8 cellular contexts compared by ENCODE assay signal in the genomic region with DNA sequence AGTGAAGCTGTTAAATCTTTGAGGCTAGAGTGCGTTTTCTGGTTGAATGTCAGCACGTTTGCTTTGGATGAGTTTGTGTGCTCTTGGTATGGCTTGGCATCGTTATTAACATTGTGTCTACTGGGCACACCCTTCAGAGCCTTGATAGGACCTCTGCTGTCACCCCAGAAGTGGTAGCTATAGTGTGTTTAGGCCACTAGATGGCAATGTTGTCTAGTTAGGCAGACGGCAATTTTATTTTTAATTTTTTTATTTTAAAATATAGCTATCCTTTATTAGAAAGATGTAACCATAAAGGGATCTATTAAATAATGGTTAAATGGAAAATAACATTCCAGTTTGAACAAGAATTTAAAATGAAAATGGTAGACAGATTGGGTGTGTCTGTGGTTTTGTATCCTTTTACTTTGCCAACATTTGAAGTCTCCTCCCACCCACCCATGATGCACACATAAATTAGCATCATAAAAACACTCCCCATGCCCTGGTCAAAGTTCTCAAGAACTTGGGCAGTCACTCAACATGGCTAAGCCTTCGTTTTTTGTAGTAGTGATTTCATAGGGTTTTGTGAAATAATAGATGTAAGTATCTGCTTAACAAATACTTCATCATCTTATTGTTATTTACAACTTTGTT.
DNase-seq lines count a peak whose midpoint lies in the region; ATAC-seq and TF ChIP-seq lines count a peak whose summit lies in the region.

No MANE protein-coding gene starts in this region.

- H3K9ac ChIP-seq in HCT116 (ENCODE audit: low read length) (no peak overlapping the region), MM.1S (ENCODE audit: low read length) (no peak overlapping the region)

- H3K27me3 Mint-ChIP-seq in naive B cell = no peaks in the 10 kb centered on the region
- peaks cover 7% of the 10 kb centered on the region for H3K27me3 Mint-ChIP-seq in activated T-helper 2 cell treated with anti-CD3 and anti-CD28 coated beads, Interferon-gamma antibody, Interleukin-2, Interleukin-4, amounts not matched to agents 10 μg/mL and 5 μg/mL and 100 μg/mL, durations not matched to agents 14 hours and 24 hours and 36 hours (ENCODE audit: low read depth)

- DNase-seq in stimulated activated CD4-positive, alpha-beta T cell treated with anti-CD3 and anti-CD28 coated beads, Interleukin-15, amount 100 ng/mL, for 24 hours = peak; percentile 2
- no peak for DNase-seq in stimulated activated CD4-positive, alpha-beta T cell treated with anti-CD3 and anti-CD28 coated beads, Interleukin-1b, Interleukin-23, amount 100 ng/mL, for 48 hours
- DNase-seq in HCT116 (ENCODE audit: low read depth, low spot score) (peak; percentile 13), MM.1S (peak; percentile 40), cardiac fibroblast (ENCODE audit: low read depth in 2 of 2) (peak; percentile 39 to 44), naive B cell (peak; percentile 27)
- DNase-seq in activated T-helper 2 cell treated with anti-CD3 and anti-CD28 coated beads, Interferon-gamma antibody, Interleukin-2, Interleukin-4, amounts not matched to agents 10 μg/mL and 5 μg/mL and 100 μg/mL, durations not matched to agents 14 hours and 24 hours and 36 hours (ENCODE audit: low spot score) = no peak

- H3K36me3 Mint-ChIP-seq in naive B cell = peaks cover 21 to 30% of the 10 kb centered on the region in 2 donors
- H3K36me3 Mint-ChIP-seq in activated T-helper 2 cell treated with anti-CD3 and anti-CD28 coated beads, Interferon-gamma antibody, Interleukin-2, Interleukin-4, amounts not matched to agents 10 μg/mL and 5 μg/mL and 100 μg/mL, durations not matched to agents 14 hours and 24 hours and 36 hours (ENCODE audit: low read depth) = no peaks in the 10 kb centered on the region

- RAD21 ChIA-PET in HCT116 (lab: Charles Lee; ENCODE audit: low non-redundant PET in 1 of 2, low total read pairs in 2 of 2, uncharacterized antibody in 2 of 2, unreplicated experiment in 2 of 2) = interaction anchor here in 1 of 2 experiments (0.7 to 0.9 kb wide), 3 partner anchors 516 to 885 kb away, joined by 3 read pairs; no protein-coding TSS in a partner anchor

- intact Hi-C loops in HCT116 (cut with micrococcal nuclease) = loop anchor here (1.0 kb wide), 1 partner anchor 517 kb away; no protein-coding TSS in a partner anchor
- intact Hi-C loops in activated T-helper 2 cell treated with anti-CD3 and anti-CD28 coated beads, Interferon-gamma antibody, Interleukin-2, Interleukin-4, amounts not matched to agents 10 μg/mL and 5 μg/mL and 100 μg/mL, durations not matched to agents 14 hours and 24 hours and 36 hours (cut with micrococcal nuclease) = loop anchor here (2.0 kb wide), 2 partner anchors 194 to 518 kb away; no protein-coding TSS in a partner anchor

- H3K9me2 ChIP-seq in HCT116 (ENCODE audit: insufficient read depth) (no peaks in the 10 kb centered on the region), MM.1S (replicated peaks; ENCODE audit: insufficient read depth, low read length) (no peaks in the 10 kb centered on the region)

- no TSS peak for BruUV-seq in HCT116 (replicated peaks; lab: Mats Ljungman, UMichigan)

- ATAC-seq in HCT116 (peak; percentile 67), naive B cell (ENCODE audit: low read depth in 2 of 2) (peak; percentile 32 to 57), GM18861 (IDR thresholded peaks at IDR 0.05; ENCODE audit: unreplicated experiment) (no peak)

- peak; percentile 53 for TF ChIP-seq RAD21 in HCT116 (IDR thresholded peaks at IDR 0.05; ENCODE audit: low read depth)

- TF ChIP-seq POLR2A in HCT116 (IDR thresholded peaks at IDR 0.05; ENCODE audit: borderline replicate concordance, extremely low read depth, insufficient read depth, insufficient read length) = no peak

- H3K4me3 ChIP-seq in HCT116 (replicated peaks in 1 of 2; ENCODE audit: low read depth in 1 of 2, low read length in 2 of 2) = no peak overlapping the region
- no peak overlapping the region for H3K4me3 ChIP-seq in MM.1S (ENCODE audit: low read length)
- H3K4me3 ChIP-seq in cardiac fibroblast (replicated peaks in 1 of 2; ENCODE audit: low read depth in 2 of 2, low read length in 2 of 2) = no peak overlapping the region

- H3K9me3 Mint-ChIP-seq in naive B cell = peaks cover 4 to 35% (median 30%) of the 10 kb centered on the region in 7 donors
- no peaks in the 10 kb centered on the region for H3K9me3 Mint-ChIP-seq in activated T-helper 2 cell treated with anti-CD3 and anti-CD28 coated beads, Interferon-gamma antibody, Interleukin-2, Interleukin-4, amounts not matched to agents 10 μg/mL and 5 μg/mL and 100 μg/mL, durations not matched to agents 14 hours and 24 hours and 36 hours

- H3K36me3 ChIP-seq in HCT116 (ENCODE audit: control insufficient read depth in 1 of 2, insufficient read depth in 2 of 2, low read length in 2 of 2) = no peaks in the 10 kb centered on the region
- H3K36me3 ChIP-seq in MM.1S (replicated peaks; ENCODE audit: insufficient read depth, low read length) = no peaks in the 10 kb centered on the region

- peak overlapping the region; percentile 78 to 92 (median 87) for H3K4me3 Mint-ChIP-seq in naive B cell
- H3K4me3 Mint-ChIP-seq in activated T-helper 2 cell treated with anti-CD3 and anti-CD28 coated beads, Interferon-gamma antibody, Interleukin-2, Interleukin-4, amounts not matched to agents 10 μg/mL and 5 μg/mL and 100 μg/mL, durations not matched to agents 14 hours and 24 hours and 36 hours (ENCODE audit: low read depth) = no peak overlapping the region

- H3K79me2 ChIP-seq in HCT116 (ENCODE audit: insufficient read depth, low read length) = no peaks in the 10 kb centered on the region
- no peaks in the 10 kb centered on the region for H3K79me2 ChIP-seq in MM.1S (ENCODE audit: low read length)

- H3K27ac Mint-ChIP-seq in naive B cell = peak overlapping the region; percentile 90 to 97 (median 91)
- no peak overlapping the region for H3K27ac Mint-ChIP-seq in activated T-helper 2 cell treated with anti-CD3 and anti-CD28 coated beads, Interferon-gamma antibody, Interleukin-2, Interleukin-4, amounts not matched to agents 10 μg/mL and 5 μg/mL and 100 μg/mL, durations not matched to agents 14 hours and 24 hours and 36 hours

- H3K27me3 ChIP-seq in HCT116 (ENCODE audit: insufficient read depth, low read length) (no peaks in the 10 kb centered on the region), MM.1S (replicated peaks; ENCODE audit: insufficient read depth, low read length) (no peaks in the 10 kb centered on the region)

- H3K4me1 ChIP-seq in HCT116 (ENCODE audit: control insufficient read depth in 1 of 2, insufficient read depth in 2 of 2, low read length in 2 of 2) = no peaks in the 10 kb centered on the region
- no peaks in the 10 kb centered on the region for H3K4me1 ChIP-seq in MM.1S (ENCODE audit: low read length)

- CTCF ChIA-PET in HCT116 (lab: Charles Lee) = interaction anchor here (0.8 to 1.6 kb wide), 2 partner anchors 9 to 517 kb away, joined by 4 to 31 read pairs; no protein-coding TSS in a partner anchor

- H4K20me1 ChIP-seq in HCT116 (ENCODE audit: insufficient read depth) (no peaks in the 10 kb centered on the region), MM.1S (ENCODE audit: insufficient read depth, low read length) (no peaks in the 10 kb centered on the region)

- no peak overlapping the region for H3K27ac ChIP-seq in HCT116 (ENCODE audit: low read depth, low read length)
- no peak overlapping the region for H3K27ac ChIP-seq in MM.1S (ENCODE audit: low read length)

- H3K9me3 ChIP-seq in HCT116 (ENCODE audit: control insufficient read depth in 1 of 2, insufficient read depth in 1 of 2, low read depth in 1 of 2, low read length in 2 of 2) (no peaks in the 10 kb centered on the region), MM.1S (replicated peaks; ENCODE audit: insufficient read depth, low read length) (no peaks in the 10 kb centered on the region)

- H2AFZ ChIP-seq in HCT116 (ENCODE audit: low read depth, low read length, poor library complexity, severe bottlenecking) = no peak overlapping the region
- H2AFZ ChIP-seq in MM.1S (ENCODE audit: low read length) = no peak overlapping the region

- POLR2A ChIA-PET in HCT116 (lab: Charles Lee) = interaction anchor here (0.6 kb wide), 1 partner anchor 520 kb away, joined by 3 read pairs; no protein-coding TSS in a partner anchor

- H3K4me2 ChIP-seq in HCT116 (ENCODE audit: low read length) (no peak overlapping the region), MM.1S (ENCODE audit: low read depth, low read length) (no peak overlapping the region)

- no peaks in the 10 kb centered on the region for H3F3A ChIP-seq in MM.1S (ENCODE audit: insufficient read depth, low read length)

- TF ChIP-seq CTCF in HCT116 (IDR thresholded peaks at IDR 0.05 in 2 of 3, conservative IDR thresholded peaks at IDR 0.05 in 1 of 3; ENCODE audit: borderline replicate concordance in 1 of 3, insufficient read depth in 1 of 3, low read depth in 2 of 3, low read length in 2 of 3) = peak; percentile 23 to 44 (median 40); a peak in 5 of 6 replicates
- TF ChIP-seq CTCF in MM.1S (IDR thresholded peaks at IDR 0.05; ENCODE audit: low read length) = peak; percentile 49
- peak; percentile 52 for TF ChIP-seq CTCF in cardiac fibroblast (IDR thresholded peaks at IDR 0.05; ENCODE audit: low read depth, low read length)

- peaks cover 40 to 51% (median 42%) of the 10 kb centered on the region in 3 donors for H3K4me1 Mint-ChIP-seq in naive B cell
- peaks cover 4% of the 10 kb centered on the region for H3K4me1 Mint-ChIP-seq in activated T-helper 2 cell treated with anti-CD3 and anti-CD28 coated beads, Interferon-gamma antibody, Interleukin-2, Interleukin-4, amounts not matched to agents 10 μg/mL and 5 μg/mL and 100 μg/mL, durations not matched to agents 14 hours and 24 hours and 36 hours (ENCODE audit: low read depth)

TF ChIP-seq in HCT116, 20 proteins besides CTCF, POLR2A, EP300 and RAD21:
- TF ChIP-seq EZH2 (IDR thresholded peaks at IDR 0.05) (no peak), ZNF274 (IDR thresholded peaks at IDR 0.05; ENCODE audit: low read depth, low read length) (no peak)
- TF ChIP-seq, protein P1, sequence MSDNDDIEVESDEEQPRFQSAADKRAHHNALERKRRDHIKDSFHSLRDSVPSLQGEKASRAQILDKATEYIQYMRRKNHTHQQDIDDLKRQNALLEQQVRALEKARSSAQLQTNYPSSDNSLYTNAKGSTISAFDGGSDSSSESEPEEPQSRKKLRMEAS (IDR thresholded peaks at IDR 0.05) = no peak

Comparison
In these comparisons a context has a peak if more than half of its experiments do, and no peak if none do; other contexts are left out.
1. DNase-seq: peak in stimulated activated CD4-positive, alpha-beta T cell treated with anti-CD3 and anti-CD28 coated beads, Interleukin-15, amount 100 ng/mL, for 24 hours (single experiment), HCT116 (single experiment), MM.1S (single experiment), cardiac fibroblast (2 of 2) and naive B cell (single experiment); none in stimulated activated CD4-positive, alpha-beta T cell treated with anti-CD3 and anti-CD28 coated beads, Interleukin-1b, Interleukin-23, amount 100 ng/mL, for 48 hours (single experiment) and activated T-helper 2 cell treated with anti-CD3 and anti-CD28 coated beads, Interferon-gamma antibody, Interleukin-2, Interleukin-4, amounts not matched to agents 10 μg/mL and 5 μg/mL and 100 μg/mL, durations not matched to agents 14 hours and 24 hours and 36 hours (single experiment).
2. Peak in every context shown above with its lines, with median percentiles within 50 percentile points of each other: CTCF ChIP-seq.